In the genomic region with DNA sequence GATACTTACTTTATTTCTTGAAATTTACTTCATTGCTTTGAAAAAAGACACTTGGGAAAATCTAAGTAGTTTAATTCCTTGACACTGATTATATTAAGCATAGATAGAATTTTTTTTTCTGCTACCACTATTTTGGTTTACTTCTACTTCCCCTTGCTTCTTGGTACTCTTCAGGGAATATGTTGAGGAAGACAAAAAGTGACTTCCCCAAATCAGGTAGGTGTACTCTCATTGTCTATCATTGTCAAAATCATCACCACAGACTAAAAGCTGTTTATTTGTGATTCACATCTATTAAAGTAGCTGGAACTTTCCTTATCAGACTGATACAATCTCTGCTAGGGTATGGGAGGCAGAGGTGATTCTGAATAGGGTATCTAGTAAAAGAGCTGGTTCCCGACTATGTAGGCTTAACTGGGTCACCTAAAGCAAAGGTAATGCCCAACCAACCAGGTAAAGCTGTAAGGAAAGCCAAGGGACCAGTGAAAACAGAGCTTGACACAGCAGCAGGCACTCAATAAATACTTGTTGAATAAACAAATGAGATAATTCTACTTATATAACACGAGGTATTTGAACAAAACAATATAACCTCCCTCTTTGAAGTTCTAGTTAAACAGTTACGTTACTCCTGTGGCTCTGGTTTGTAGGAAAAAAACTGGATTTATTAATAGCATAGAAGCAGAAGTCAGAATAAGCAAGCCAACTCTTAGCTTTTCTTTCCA, we compare ENCODE assay signal across 18 cellular contexts.
DNase-seq lines count a peak whose midpoint lies in the region; ATAC-seq and TF ChIP-seq lines count a peak whose summit lies in the region.
"Had no signal": no experiment of that assay in that cellular context is flagged by ENCODE, and none has a peak within 500 bp of the region (broad histone marks: within the 10 kb centered on the region; RNA-seq: fewer than 3 reads in every experiment).

No MANE protein-coding gene starts in this region.

- H3K36me3 ChIP-seq in BLaER1 (no peaks in the 10 kb centered on the region), OCI-LY1 (ENCODE audit: insufficient read depth, low read length) (no peaks in the 10 kb centered on the region)

- H2AFZ ChIP-seq in OCI-LY1 (ENCODE audit: low read length) = no peak overlapping the region

- H3K27ac ChIP-seq in BLaER1 (no peak overlapping the region), OCI-LY1 (ENCODE audit: low read depth, low read length, poor library complexity, severe bottlenecking) (peak overlapping the region; percentile 16)
- H3K27ac ChIP-seq: SK-N-MC had no signal

- H3K79me2 ChIP-seq in OCI-LY1 (ENCODE audit: insufficient read depth, low read length) = no peaks in the 10 kb centered on the region

- H3K9ac ChIP-seq in BLaER1 = no peak overlapping the region
- H3K9ac ChIP-seq in OCI-LY1 (ENCODE audit: low read length) = no peak overlapping the region

- H3K4me2 ChIP-seq in BLaER1 = peak overlapping the region; percentile 24
- H3K4me2 ChIP-seq in OCI-LY1 (ENCODE audit: low read length) = no peak overlapping the region

- no peaks in the 10 kb centered on the region for H3K27me3 ChIP-seq in BLaER1
- no peaks in the 10 kb centered on the region for H3K27me3 ChIP-seq in OCI-LY1 (ENCODE audit: insufficient read depth, low read length)

- H3F3A ChIP-seq in OCI-LY1 (ENCODE audit: insufficient read depth, low read length) = no peaks in the 10 kb centered on the region

- ATAC-seq in left lobe of liver = peak; percentile 19
- ATAC-seq: Right ventricle myocardium inferior, T-cell had no signal

- no peaks in the 10 kb centered on the region for H4K20me1 ChIP-seq in BLaER1
- no peaks in the 10 kb centered on the region for H4K20me1 ChIP-seq in OCI-LY1 (ENCODE audit: insufficient read depth, low read length)

- no peak overlapping the region for H3K4me3 ChIP-seq in BLaER1
- no peak overlapping the region for H3K4me3 ChIP-seq in OCI-LY1 (ENCODE audit: low read depth, low read length, poor library complexity, severe bottlenecking)
- H3K4me3 ChIP-seq: SK-N-MC had no signal

- in situ Hi-C loops in G401 (cut with HindIII; ENCODE audit: low sequenced_read_pairs) = no loop called here

- H3K9me3 ChIP-seq in BLaER1 (no peaks in the 10 kb centered on the region), OCI-LY1 (ENCODE audit: low read length) (no peaks in the 10 kb centered on the region)

- H3K4me1 ChIP-seq in BLaER1 (peaks cover 50% of the 10 kb centered on the region), OCI-LY1 (ENCODE audit: insufficient read depth, low read length, severe bottlenecking) (peaks cover 24% of the 10 kb centered on the region)

- H3K9me2 ChIP-seq in OCI-LY1 (ENCODE audit: low read depth, low read length) = no peaks in the 10 kb centered on the region

- DNase-seq in G401 (ENCODE audit: low spot score) (peak; percentile 23), left lobe of liver (ENCODE audit: low spot score) (no peak), NCI-H226 (no peak), NCI-H2196 treated with DMSO at 0.1 percent for 48 hours (lab: John Stamatoyannopoulos, UW; ENCODE audit: unreplicated experiment) (no peak)
- DNase-seq in activated CD4-positive, CD25-positive, alpha-beta regulatory T cell treated with anti-CD3 and anti-CD28 coated beads, Interleukin-2, amount 50 U/mL, for 72 hours = no peak
- no peak for DNase-seq in stimulated activated naive CD4-positive, alpha-beta T cell (lab: John Stamatoyannopoulos, UW)
- DNase-seq: AML-193; DMS 273 treated with DMSO at 0.1 percent for 48 hours; EL; H9; NCI-H1048; NCI-H1694; NK-92 treated with Interleukin-12 subunit alpha and Interleukin-12 subunit beta, amount 100 ng/mL, for 24 hours; T-cell had no signal

- no peak for TF ChIP-seq CTCF in OCI-LY1 (IDR thresholded peaks at IDR 0.05; ENCODE audit: low read length)
